ENCODE assay signal across 1 cellular context in the genomic region with DNA sequence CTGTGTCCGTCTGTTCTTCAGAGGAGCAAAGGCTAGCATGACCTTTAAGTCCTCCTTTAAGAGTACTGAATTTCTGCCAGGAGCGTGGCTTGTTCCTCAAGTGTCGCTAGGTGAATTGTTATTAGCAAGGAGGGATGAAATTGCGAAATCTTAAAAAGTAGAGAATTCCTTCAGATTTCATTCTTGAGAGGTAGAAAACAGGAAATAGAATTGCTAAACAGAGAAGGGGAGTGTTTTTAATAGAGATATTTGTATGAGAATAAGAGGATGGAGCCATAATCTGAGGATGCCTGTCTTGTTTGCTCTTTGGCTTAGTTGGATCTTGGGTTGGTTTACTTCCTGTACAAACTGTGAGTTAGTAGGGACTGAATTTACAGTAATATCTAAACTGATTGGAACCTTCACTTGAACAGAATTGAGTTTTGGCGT.
TF ChIP-seq lines count a peak whose summit lies in the region.

No MANE protein-coding gene starts in this region.

TF ChIP-seq in IMR-90, 13 proteins besides CTCF, POLR2A, EP300 and RAD21:
- TF ChIP-seq CEBPB (IDR thresholded peaks at IDR 0.05; ENCODE audit: low read depth, low read length): peak; percentile 89
- TF ChIP-seq NFE2L2 (IDR thresholded peaks at IDR 0.05; ENCODE audit: low read depth, low read length): no peak
